ENCODE assay signal across 19 cellular contexts in genomic region chr15:77696006-77696631, GRCh38.
DNase-seq lines count a peak whose midpoint lies in the region; ATAC-seq, FAIRE-seq and TF ChIP-seq lines count a peak whose summit lies in the region.
"Had no signal": no experiment of that assay in that cellular context is flagged by ENCODE, and none has a peak within 500 bp of the region (broad histone marks: within the 10 kb centered on the region; RNA-seq: fewer than 3 reads in every experiment).

No MANE protein-coding gene starts in this region.

- H3K27ac ChIP-seq in adrenal gland, result no peak overlapping the region
- no peak overlapping the region for H3K27ac ChIP-seq in testis
- H3K27ac ChIP-seq: 22Rv1, BLaER1, Peyer's patch had no signal

- DNase-seq in DMS53 (lab: John Stamatoyannopoulos, UW) (peak; percentile 11), DMS53 treated with DMSO at 0.1 percent for 48 hours (lab: John Stamatoyannopoulos, UW; ENCODE audit: unreplicated experiment) (no peak), left ventricle myocardium superior (no peak), Right ventricle myocardium superior (no peak), adrenal gland (peak in 6 of 7 donors; percentile 23 to 52 (median 30)), testis (peak; percentile 20), GM12892 (ENCODE audit: insufficient read length) (no peak)
- DNase-seq: CD8-positive, alpha-beta memory T cell; DMS 273 treated with DMSO at 0.1 percent for 48 hours; EL; Karpas-422; NCI-H1694; NCI-H2171; NCI-H526; Peyer's patch; SIG-M5 had no signal

- no peak overlapping the region for H3K4me3 ChIP-seq in adrenal gland
- H3K4me3 ChIP-seq in testis, result no peak overlapping the region
- H3K4me3 ChIP-seq: BLaER1, Peyer's patch had no signal

- H3K9me3 ChIP-seq in adrenal gland (replicated peaks in 1 of 3) (no peaks in the 10 kb centered on the region), testis (no peaks in the 10 kb centered on the region)
- H3K9me3 ChIP-seq: BLaER1, Peyer's patch had no signal

- intact Hi-C loops in left ventricle myocardium superior (cut with micrococcal nuclease), result no loop called here
- intact Hi-C loops in Right ventricle myocardium superior (cut with DNase I), result no loop called here
- intact Hi-C loops in adrenal gland (cut with DNase I), result no loop called here
- intact Hi-C loops in testis (cut with DNase I; ENCODE audit: low total_unique reads), result no loop called here

- no peak for FAIRE-seq in GM12892 (lab: Jason Lieb, UNC)

- peaks cover 16% of the 10 kb centered on the region for H3K27me3 ChIP-seq in adrenal gland
- no peaks in the 10 kb centered on the region for H3K27me3 ChIP-seq in testis
- H3K27me3 ChIP-seq: BLaER1, Peyer's patch had no signal

- 13 to 26% (median 21%) methylated on average over 20 to 23 of the region's 23 CpGs for WGBS in adrenal gland, 4 donors
- 14 to 43% methylated on average over 16 to 23 of the region's 23 CpGs for WGBS in testis, 2 donors

- H3K36me3 ChIP-seq in adrenal gland (replicated peaks in 1 of 2), result no peaks in the 10 kb centered on the region
- H3K36me3 ChIP-seq in testis (ENCODE audit: low read depth, missing control alignments), result no peaks in the 10 kb centered on the region
- H3K36me3 ChIP-seq: BLaER1, Peyer's patch had no signal

- ATAC-seq in left ventricle myocardium superior (peak; percentile 64), Right ventricle myocardium superior (ENCODE audit: poor library complexity) (no peak), GM18873 (IDR thresholded peaks at IDR 0.05; ENCODE audit: low FRiP score, unreplicated experiment) (no peak)

- TF ChIP-seq POLR2A in adrenal gland (IDR thresholded peaks at IDR 0.05), result no peak
- no peak for TF ChIP-seq POLR2A in testis (IDR thresholded peaks at IDR 0.05)
- no peak for TF ChIP-seq POLR2A in GM12892 (IDR thresholded peaks at IDR 0.05; ENCODE audit: low read depth, low read length)

- TF ChIP-seq CTCF in adrenal gland (IDR thresholded peaks at IDR 0.05) (no peak), testis (IDR thresholded peaks at IDR 0.05) (no peak)

- H3K4me1 ChIP-seq in adrenal gland (replicated peaks in 1 of 2) (peaks cover 0 to 10% of the 10 kb centered on the region in 2 donors), testis (peaks cover 9% of the 10 kb centered on the region)
- H3K4me1 ChIP-seq: BLaER1, Peyer's patch had no signal

Comparison
In these comparisons a context has a peak if more than half of its experiments do, and no peak if none do; other contexts are left out.
1. DNase-seq: peak in DMS53 (single experiment), adrenal gland (6 of 7) and testis (single experiment); none in DMS53 treated with DMSO at 0.1 percent for 48 hours (single experiment), left ventricle myocardium superior (single experiment), Right ventricle myocardium superior (single experiment) and GM12892 (single experiment).